ENCODE assay signal across 8 cellular contexts in genomic region chr2:238439093-238439849, GRCh38.
DNase-seq lines count a peak whose midpoint lies in the region; ATAC-seq lines count a peak whose summit lies in the region.

No MANE protein-coding gene starts in this region.

- DNase-seq in EL, result peak; percentile 99
- DNase-seq in activated CD4-positive, alpha-beta T cell treated with anti-CD3 and anti-CD28 coated beads, Interleukin-2, amount 50 U/mL, for 48 hours, result peak; percentile 64 to 76
- peak; percentile 95 for DNase-seq in fibroblast of peridontal ligament (ENCODE audit: extremely low read depth)
- peak; percentile 45 for DNase-seq in stimulated activated CD4-positive, alpha-beta T cell treated with anti-CD3 and anti-CD28 coated beads, Interleukin-12 subunit alpha, Interleukin-12 subunit beta, amount 100 ng/mL, for 4 hours
- no peak for DNase-seq in GDM1 (lab: John Stamatoyannopoulos, UW)

- ATAC-seq in HG03457 (IDR thresholded peaks at IDR 0.05; ENCODE audit: unreplicated experiment), result no peak
- ATAC-seq in GM19023 (IDR thresholded peaks at IDR 0.05; ENCODE audit: unreplicated experiment), result no peak
- ATAC-seq in GM21529 (IDR thresholded peaks at IDR 0.05; ENCODE audit: unreplicated experiment), result no peak
